9 cellular contexts compared by ENCODE assay signal in genomic region chr7:115679976-115680375, GRCh38.
DNase-seq lines count a peak whose midpoint lies in the region; ATAC-seq and TF ChIP-seq lines count a peak whose summit lies in the region.
"Had no signal": no experiment of that assay in that cellular context is flagged by ENCODE, and none has a peak within 500 bp of the region (broad histone marks: within the 10 kb centered on the region; RNA-seq: fewer than 3 reads in every experiment).

No MANE protein-coding gene starts in this region.

- peak; percentile 19 for DNase-seq in DND-41
- peak; percentile 53 for DNase-seq in HT-29 (ENCODE audit: low spot score)
- DNase-seq in SKM-1 (lab: John Stamatoyannopoulos, UW; ENCODE audit: unreplicated experiment): peak; percentile 47
- peak; percentile 58 for DNase-seq in hepatocyte (ENCODE audit: low spot score)
- no peak for DNase-seq in activated T-cell treated with anti-CD3 and anti-CD28 coated beads, Interleukin-2, amount 50 U/mL, for 4 hours

- H2AFZ ChIP-seq in DND-41 (ENCODE audit: low read depth, low read length) (no peak overlapping the region), hepatocyte (no peak overlapping the region)

- H3K27me3 ChIP-seq in DND-41 (ENCODE audit: insufficient read depth, low read length, poor library complexity) (no peaks in the 10 kb centered on the region), hepatocyte (no peaks in the 10 kb centered on the region)

- H3K4me1 ChIP-seq in DND-41 (ENCODE audit: insufficient read depth, low read length): no peaks in the 10 kb centered on the region
- peaks cover 4% of the 10 kb centered on the region for H3K4me1 ChIP-seq in hepatocyte (ENCODE audit: insufficient read depth)

- H3K27ac Mint-ChIP-seq in activated T-helper 17 cell treated with anti-CD3 and anti-CD28 coated beads, Interleukin-2, amount 50 U/mL, for 72 hours: no peak overlapping the region
- H3K27ac Mint-ChIP-seq: T-helper 1 cell treated with Interleukin-12 subunit alpha and Interleukin-12 subunit beta and Interleukin-4 antibody, amounts not matched to agents 30 μg/mL and 1 μg/mL, for 36 hours had no signal

- ATAC-seq in DND-41 (ENCODE audit: insufficient read depth, low read depth) (peak; percentile 67), GM19463 (IDR thresholded peaks at IDR 0.05; ENCODE audit: unreplicated experiment) (peak; percentile 68), GM21825 (IDR thresholded peaks at IDR 0.05; ENCODE audit: unreplicated experiment) (no peak)
- ATAC-seq in activated T-helper 17 cell treated with anti-CD3 and anti-CD28 coated beads, Interleukin-2, amount 50 U/mL, for 72 hours (replicated peaks): no peak
- no peak for ATAC-seq in activated T-cell treated with anti-CD3 and anti-CD28 coated beads, Interleukin-2, amount 50 U/mL, for 4 hours

- no peak overlapping the region for H3K4me2 ChIP-seq in DND-41 (ENCODE audit: insufficient read depth, low read length)
- no peak overlapping the region for H3K4me2 ChIP-seq in hepatocyte

- H3K9me3 Mint-ChIP-seq in activated T-helper 17 cell treated with anti-CD3 and anti-CD28 coated beads, Interleukin-2, amount 50 U/mL, for 72 hours: no peaks in the 10 kb centered on the region
- no peaks in the 10 kb centered on the region for H3K9me3 Mint-ChIP-seq in activated T-cell treated with anti-CD3 and anti-CD28 coated beads, Interleukin-2, amount 50 U/mL, for 4 hours
- H3K9me3 Mint-ChIP-seq: T-helper 1 cell treated with Interleukin-12 subunit alpha and Interleukin-12 subunit beta and Interleukin-4 antibody, amounts not matched to agents 30 μg/mL and 1 μg/mL, for 36 hours had no signal

- H3K4me1 Mint-ChIP-seq in activated T-helper 17 cell treated with anti-CD3 and anti-CD28 coated beads, Interleukin-2, amount 50 U/mL, for 72 hours: no peaks in the 10 kb centered on the region
- H3K4me1 Mint-ChIP-seq in activated T-cell treated with anti-CD3 and anti-CD28 coated beads, Interleukin-2, amount 50 U/mL, for 4 hours (ENCODE audit: low read depth): no peaks in the 10 kb centered on the region

- H3K9me3 ChIP-seq in DND-41 (ENCODE audit: insufficient read depth, low read length, severe bottlenecking) (no peaks in the 10 kb centered on the region), hepatocyte (ENCODE audit: low read depth) (no peaks in the 10 kb centered on the region)

- TF ChIP-seq CTCF in DND-41 (IDR thresholded peaks at IDR 0.05; ENCODE audit: borderline replicate concordance, extremely low read depth, low read length, poor library complexity, severe bottlenecking) (peak; percentile 63), hepatocyte (IDR thresholded peaks at IDR 0.05; ENCODE audit: poor library complexity) (peak; percentile 58)

- H3K9ac ChIP-seq in DND-41 (ENCODE audit: low read depth, low read length): no peak overlapping the region

- H3K27me3 Mint-ChIP-seq in activated T-helper 17 cell treated with anti-CD3 and anti-CD28 coated beads, Interleukin-2, amount 50 U/mL, for 72 hours: no peaks in the 10 kb centered on the region
- H3K27me3 Mint-ChIP-seq in activated T-cell treated with anti-CD3 and anti-CD28 coated beads, Interleukin-2, amount 50 U/mL, for 4 hours (ENCODE audit: low read depth): no peaks in the 10 kb centered on the region

- H3K36me3 ChIP-seq in DND-41 (ENCODE audit: insufficient read depth, low read length) (no peaks in the 10 kb centered on the region), hepatocyte (replicated peaks; ENCODE audit: insufficient read depth, low read depth) (no peaks in the 10 kb centered on the region)

- no peaks in the 10 kb centered on the region for H3K9me2 ChIP-seq in hepatocyte (replicated peaks; ENCODE audit: insufficient read depth)

- H3K79me2 ChIP-seq in DND-41 (ENCODE audit: insufficient read depth, low read length): no peaks in the 10 kb centered on the region
- H3K79me2 ChIP-seq in hepatocyte: no peaks in the 10 kb centered on the region

- H3K4me3 Mint-ChIP-seq in activated T-helper 17 cell treated with anti-CD3 and anti-CD28 coated beads, Interleukin-2, amount 50 U/mL, for 72 hours: no peak overlapping the region
- H3K4me3 Mint-ChIP-seq in activated T-cell treated with anti-CD3 and anti-CD28 coated beads, Interleukin-2, amount 50 U/mL, for 4 hours: no peak overlapping the region
- H3K4me3 Mint-ChIP-seq: T-helper 1 cell treated with Interleukin-12 subunit alpha and Interleukin-12 subunit beta and Interleukin-4 antibody, amounts not matched to agents 30 μg/mL and 1 μg/mL, for 36 hours had no signal

- 17% methylated on average over 2 of the region's 2 CpGs for WGBS in hepatocyte (ENCODE audit: low lambda C conversion rate, missing lambda C conversion rate)

- H3K27ac ChIP-seq in DND-41 (ENCODE audit: low read length) (no peak overlapping the region), hepatocyte (no peak overlapping the region)

- H3K4me3 ChIP-seq in DND-41 (ENCODE audit: low read depth in 1 of 2, low read length in 2 of 2): no peak overlapping the region
- H3K4me3 ChIP-seq in hepatocyte: no peak overlapping the region

- H3K36me3 Mint-ChIP-seq in activated T-helper 17 cell treated with anti-CD3 and anti-CD28 coated beads, Interleukin-2, amount 50 U/mL, for 72 hours (ENCODE audit: low read depth): no peaks in the 10 kb centered on the region
- no peaks in the 10 kb centered on the region for H3K36me3 Mint-ChIP-seq in activated T-cell treated with anti-CD3 and anti-CD28 coated beads, Interleukin-2, amount 50 U/mL, for 4 hours (ENCODE audit: insufficient read depth)

- no peaks in the 10 kb centered on the region for H4K20me1 ChIP-seq in DND-41 (ENCODE audit: insufficient read depth, low read length)
- H4K20me1 ChIP-seq in hepatocyte (ENCODE audit: insufficient read depth, poor library complexity, severe bottlenecking): no peaks in the 10 kb centered on the region

Comparison
In these comparisons a context has a peak if more than half of its experiments do, and no peak if none do; other contexts are left out.
1. ATAC-seq: peak in DND-41 (single experiment) and GM19463 (single experiment); none in GM21825 (single experiment), activated T-helper 17 cell treated with anti-CD3 and anti-CD28 coated beads, Interleukin-2, amount 50 U/mL, for 72 hours (single experiment) and activated T-cell treated with anti-CD3 and anti-CD28 coated beads, Interleukin-2, amount 50 U/mL, for 4 hours (0 of 2).